18 cellular contexts compared by ENCODE assay signal in the genomic region with DNA sequence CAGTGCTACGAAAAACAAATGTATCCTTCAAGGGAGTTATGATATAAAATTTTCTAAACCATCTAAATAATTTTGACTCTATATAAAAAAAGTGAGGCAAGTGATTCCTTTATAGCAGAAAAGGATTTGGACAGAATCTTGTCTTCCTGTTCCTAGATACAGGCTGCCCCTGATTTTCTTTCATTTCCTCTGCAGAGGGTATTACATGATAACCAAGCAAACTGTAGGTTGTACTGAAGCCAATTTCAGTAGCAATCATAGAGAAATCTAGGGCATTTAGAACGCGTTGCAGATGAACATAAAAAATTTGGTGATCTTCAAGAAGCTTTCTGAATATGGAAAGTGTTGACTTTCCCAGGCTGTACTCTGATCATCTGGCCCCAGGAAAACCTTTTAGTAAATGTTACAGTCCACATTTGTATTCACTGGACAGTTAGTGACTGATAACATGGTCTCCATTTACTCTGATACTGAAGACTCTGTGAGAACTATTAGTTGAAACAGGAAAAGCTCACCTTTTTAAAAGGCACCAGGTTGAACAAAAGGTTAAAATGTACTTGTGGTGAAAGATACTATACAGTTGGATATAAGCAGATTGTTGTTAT. TPM values are rescaled to one million over a fixed set of nuclear protein-coding genes. Genes with fewer than 3 reads are reported as not detected.
DNase-seq lines count a peak whose midpoint lies in the region; FAIRE-seq and TF ChIP-seq lines count a peak whose summit lies in the region.
"Had no signal": no experiment of that assay in that cellular context is flagged by ENCODE, and none has a peak within 500 bp of the region (broad histone marks: within the 10 kb centered on the region; RNA-seq: fewer than 3 reads in every experiment).

No MANE protein-coding gene starts in this region.

- peak; percentile 42 for FAIRE-seq in GM18507 (lab: Jason Lieb, UNC)

- DNase-seq in GM18507 (ENCODE audit: extremely low spot score, insufficient read length, low read depth) (no peak), HFFc6 (no peak), osteocyte (ENCODE audit: extremely low spot score, unreplicated experiment) (no peak), SIG-M5 treated with dmso at 0.1 percent for 504 hours (lab: John Stamatoyannopoulos, UW; ENCODE audit: unreplicated experiment) (no peak), NCI-H1417 treated with DMSO at 0.1 percent for 48 hours (lab: John Stamatoyannopoulos, UW) (no peak), thyroid gland (no peak)
- DNase-seq in stimulated activated CD4-positive, alpha-beta T cell treated with anti-CD3 and anti-CD28 coated beads, Interleukin-2, amount 100 ng/mL, for 24 hours: no peak
- DNase-seq: BE2C; CD4-positive, alpha-beta memory T cell; DMS79; GF-D8; HCEC 1CT; KBM-7; NCI-H1092; NCI-H187; NCI-H774 had no signal

- H3K4me3 Mint-ChIP-seq in HFFc6: no peak overlapping the region
- H3K4me3 Mint-ChIP-seq in osteocyte (ENCODE audit: unreplicated experiment): no peak overlapping the region
- H3K4me3 Mint-ChIP-seq: CD4-positive, alpha-beta memory T cell had no signal

- H3K27ac Mint-ChIP-seq in HFFc6: peak overlapping the region; percentile 78; the same call in 1 of the 2 replicates
- peak overlapping the region; percentile 94 for H3K27ac Mint-ChIP-seq in osteocyte (ENCODE audit: unreplicated experiment)

- TF ChIP-seq CTCF in HFFc6 (IDR thresholded peaks at IDR 0.05) (no peak), osteocyte (IDR thresholded peaks at IDR 0.05) (no peak), thyroid gland (IDR thresholded peaks at IDR 0.05) (no peak)

- H3K9me3 ChIP-seq in endocrine pancreas (ENCODE audit: control insufficient read depth, low read length) (no peaks in the 10 kb centered on the region), thyroid gland (no peaks in the 10 kb centered on the region)
- H3K9me3 ChIP-seq: BE2C had no signal

- H3K9me3 Mint-ChIP-seq in HFFc6 (no peaks in the 10 kb centered on the region), osteocyte (ENCODE audit: unreplicated experiment) (no peaks in the 10 kb centered on the region)
- H3K9me3 Mint-ChIP-seq: CD4-positive, alpha-beta memory T cell had no signal

- intact Hi-C loops in thyroid gland (cut with DNase I): loop anchor here (10.0 kb wide), 1 partner anchor 45 kb away; no protein-coding TSS in a partner anchor

- H3K36me3 ChIP-seq in endocrine pancreas (ENCODE audit: control insufficient read depth, insufficient read depth, low read length) (no peaks in the 10 kb centered on the region), thyroid gland (no peaks in the 10 kb centered on the region)
- H3K36me3 ChIP-seq: BE2C had no signal

- H3K36me3 Mint-ChIP-seq in HFFc6 (ENCODE audit: low read depth): peaks cover 54% of the 10 kb centered on the region
- H3K36me3 Mint-ChIP-seq in osteocyte (ENCODE audit: unreplicated experiment): peaks cover 2% of the 10 kb centered on the region
- H3K36me3 Mint-ChIP-seq: CD4-positive, alpha-beta memory T cell had no signal

- H3K27ac ChIP-seq in thyroid gland: no peak overlapping the region
- H3K27ac ChIP-seq: SK-N-MC had no signal

- H3K4me3 ChIP-seq in endocrine pancreas (ENCODE audit: control insufficient read depth, insufficient read depth, low read length) (peak overlapping the region; percentile 40), thyroid gland (replicated peaks in 1 of 3) (no peak overlapping the region)
- H3K4me3 ChIP-seq: SK-N-MC had no signal

- H3K9ac ChIP-seq in endocrine pancreas (ENCODE audit: control insufficient read depth, insufficient read depth, low read length): no peak overlapping the region

- H3K4me1 ChIP-seq in endocrine pancreas (ENCODE audit: control insufficient read depth, insufficient read depth, low read length) (peaks cover 30% of the 10 kb centered on the region), thyroid gland (peaks cover 42 to 51% of the 10 kb centered on the region in 2 donors)
- H3K4me1 ChIP-seq: BE2C had no signal

- H3K27me3 Mint-ChIP-seq in HFFc6 (ENCODE audit: insufficient read depth) (peaks cover 2% of the 10 kb centered on the region; the same call in 1 of the 2 replicates), osteocyte (ENCODE audit: unreplicated experiment) (no peaks in the 10 kb centered on the region)
- H3K27me3 Mint-ChIP-seq: CD4-positive, alpha-beta memory T cell had no signal

- no peak for TF ChIP-seq POLR2A in thyroid gland (IDR thresholded peaks at IDR 0.05)

- H3K27me3 ChIP-seq in endocrine pancreas (ENCODE audit: control insufficient read depth, insufficient read depth, low read length) (no peaks in the 10 kb centered on the region), thyroid gland (no peaks in the 10 kb centered on the region)
- H3K27me3 ChIP-seq: BE2C had no signal

- 71 to 86% methylated on average over 3 of the region's 3 CpGs for WGBS in thyroid gland, 2 donors

- peaks cover 98% of the 10 kb centered on the region for H3K4me1 Mint-ChIP-seq in HFFc6 (ENCODE audit: low read depth)
- peaks cover 93% of the 10 kb centered on the region for H3K4me1 Mint-ChIP-seq in osteocyte (ENCODE audit: unreplicated experiment)

RNA-seq across cellular contexts. Expression of gene UTS2B, which starts 9.1 kb away (rescaled TPM):
- total RNA-seq in HFFc6 (2021; fragmentation: NEBNext Ultra II Directional; extraction: Animal tissue kit (Norgen Biotek cat#: 25700)): 1 to 10 TPM in 3 of 6 experiments, under 1 TPM in 3; 0.73 to 1.8 (median 1.0) TPM
- 0.55 and 0.75 TPM in 2 replicates for total RNA-seq in osteocyte
- total RNA-seq in thyroid gland: 1 to 10 TPM in 2 of 4 donors, under 1 TPM in 1, not detected in 1; 0.27 to 2.0 (median 1.4) TPM
- total RNA-seq: CD4-positive, alpha-beta memory T cell had no signal

RNA-seq across cellular contexts. Expression of gene CCDC50, which starts 10.2 kb away (rescaled TPM):
- 100 to 1,000 TPM in 5 of 6 experiments, 10 to 100 TPM in 1; 94.1 to 129 (median 121) TPM for total RNA-seq in HFFc6 (2021; fragmentation: NEBNext Ultra II Directional; extraction: Animal tissue kit (Norgen Biotek cat#: 25700))
- total RNA-seq in osteocyte (75.5 and 86.7 TPM in 2 replicates), thyroid gland (100 to 1,000 TPM in 1 of 4 donors, 10 to 100 TPM in 3; 63.3 to 104 (median 91.1) TPM)
